In genomic region chr16:5330058-5330457, GRCh38 we compare ENCODE assay signal across 28 cellular contexts.
"Had no signal": no experiment of that assay in that cellular context is flagged by ENCODE, and none has a peak within 500 bp of the region (broad histone marks: within the 10 kb centered on the region; RNA-seq: fewer than 3 reads in every experiment).

No MANE protein-coding gene starts in this region.

- H3K4me3 ChIP-seq: colonic mucosa, coronary artery, dorsolateral prefrontal cortex, esophagus muscularis mucosa, esophagus squamous epithelium, gastrocnemius medialis, gastroesophageal sphincter, heart left ventricle, heart right ventricle had no signal

- H3K4me1 ChIP-seq: colonic mucosa, esophagus muscularis mucosa, esophagus squamous epithelium, foreskin keratinocyte, gastrocnemius medialis, gastroesophageal sphincter, heart left ventricle, heart right ventricle had no signal

- H3K36me3 ChIP-seq: colonic mucosa, esophagus muscularis mucosa, esophagus squamous epithelium, gastrocnemius medialis, gastroesophageal sphincter, heart left ventricle, heart right ventricle had no signal

- DNase-seq: colonic mucosa; cortex of kidney; dermis blood vessel endothelial cell; dorsolateral prefrontal cortex; effector CD4-positive, alpha-beta T cell; effector CD8-positive, alpha-beta T cell; effector memory CD4-positive, alpha-beta T cell; effector memory CD8-positive, alpha-beta T cell; endodermal cell; erythroblast; esophagus squamous epithelium; foreskin fibroblast; foreskin keratinocyte; foreskin melanocyte; gastrocnemius medialis; glutamatergic neuron; head of caudate nucleus; heart left ventricle; heart right ventricle had no signal

- FAIRE-seq: colon, endometrium, endothelial cell of umbilical vein, frontal cortex had no signal

- ATAC-seq: effector memory CD8-positive, alpha-beta T cell; esophagus mucosa; foreskin keratinocyte; gastrocnemius medialis; gastroesophageal sphincter; heart left ventricle; heart right ventricle had no signal

- H3K27ac ChIP-seq: colonic mucosa, coronary artery, dorsolateral prefrontal cortex, epithelial cell of prostate, esophagus muscularis mucosa, esophagus squamous epithelium, foreskin keratinocyte, gastrocnemius medialis, gastroesophageal sphincter, heart left ventricle, heart right ventricle had no signal

- H3K9me3 ChIP-seq: colonic mucosa, esophagus squamous epithelium, gastrocnemius medialis had no signal

- H3K27me3 ChIP-seq: colonic mucosa, esophagus muscularis mucosa, esophagus squamous epithelium, foreskin keratinocyte, gastrocnemius medialis, gastroesophageal sphincter, heart left ventricle, heart right ventricle had no signal
